Comparison of ENCODE assay signal across 26 cellular contexts in genomic region chr1:79431341-79431740, GRCh38.
DNase-seq lines count a peak whose midpoint lies in the region; ATAC-seq and TF ChIP-seq lines count a peak whose summit lies in the region.
"Had no signal": no experiment of that assay in that cellular context is flagged by ENCODE, and none has a peak within 500 bp of the region (broad histone marks: within the 10 kb centered on the region; RNA-seq: fewer than 3 reads in every experiment).

No MANE protein-coding gene starts in this region.

- H3K4me3 Mint-ChIP-seq in CD8-positive, alpha-beta T cell, result no peak overlapping the region
- no peak overlapping the region for H3K4me3 Mint-ChIP-seq in activated naive CD8-positive, alpha-beta T cell treated with anti-CD3 and anti-CD28 coated beads for 36 hours
- H3K4me3 Mint-ChIP-seq: CD8-positive, alpha-beta memory T cell had no signal

- no peaks in the 10 kb centered on the region for H3K9me3 ChIP-seq in A673 (ENCODE audit: low read depth, low read length, poor library complexity, severe bottlenecking)
- H3K9me3 ChIP-seq in CD8-positive, alpha-beta T cell (ENCODE audit: low read length), result no peaks in the 10 kb centered on the region
- H3K9me3 ChIP-seq: HAP-1, SJSA1 had no signal

- no TSS peak for BruUV-seq in A673 (replicated peaks; lab: Mats Ljungman, UMichigan)

- H3K36me3 ChIP-seq in A673 (ENCODE audit: insufficient read depth, low read length, poor library complexity, severe bottlenecking), result no peaks in the 10 kb centered on the region
- no peaks in the 10 kb centered on the region for H3K36me3 ChIP-seq in CD8-positive, alpha-beta T cell (ENCODE audit: insufficient read depth, low read length)
- H3K36me3 ChIP-seq: HAP-1, SJSA1 had no signal

- CTCF ChIA-PET in A673 (lab: Charles Lee), result no interaction called here
- CTCF ChIA-PET in CD8-positive, alpha-beta T cell (lab: Charles Lee), result no interaction called here

- no peaks in the 10 kb centered on the region for H3K36me3 Mint-ChIP-seq in CD8-positive, alpha-beta T cell
- no peaks in the 10 kb centered on the region for H3K36me3 Mint-ChIP-seq in activated naive CD8-positive, alpha-beta T cell treated with anti-CD3 and anti-CD28 coated beads for 36 hours
- H3K36me3 Mint-ChIP-seq: CD8-positive, alpha-beta memory T cell had no signal

- H3K27me3 ChIP-seq in A673 (replicated peaks; ENCODE audit: insufficient read depth, low read depth, low read length, poor library complexity), result no peaks in the 10 kb centered on the region
- no peaks in the 10 kb centered on the region for H3K27me3 ChIP-seq in CD8-positive, alpha-beta T cell (ENCODE audit: insufficient read depth, low read length)
- H3K27me3 ChIP-seq: SJSA1 had no signal

- intact Hi-C loops in A673 (cut with micrococcal nuclease; ENCODE audit: unreplicated experiment), result no loop called here
- intact Hi-C loops in CD8-positive, alpha-beta T cell (cut with DNase I, micrococcal nuclease), result no loop called here

- H3K4me1 Mint-ChIP-seq in CD8-positive, alpha-beta T cell (ENCODE audit: low read depth), result no peaks in the 10 kb centered on the region
- H3K4me1 Mint-ChIP-seq in activated naive CD8-positive, alpha-beta T cell treated with anti-CD3 and anti-CD28 coated beads for 36 hours, result no peaks in the 10 kb centered on the region
- H3K4me1 Mint-ChIP-seq: CD8-positive, alpha-beta memory T cell had no signal

- DNase-seq in A673 (ENCODE audit: low spot score) (peak; percentile 87), COLO829 (ENCODE audit: low spot score) (peak; percentile 17), SK-MEL-5 (ENCODE audit: low read depth, low spot score) (peak; percentile 16), foreskin melanocyte (peak; percentile 54), UCSD-AML1 (lab: John Stamatoyannopoulos, UW; ENCODE audit: unreplicated experiment) (no peak)
- no peak for DNase-seq in CD8-positive, alpha-beta T cell
- no peak for DNase-seq in activated naive CD8-positive, alpha-beta T cell treated with anti-CD3 and anti-CD28 coated beads for 36 hours
- DNase-seq: AML-193; Calu3; CD8-positive, alpha-beta memory T cell; GOT3; NCI-H1092; NCI-H1417 treated with DMSO at 0.1 percent for 48 hours; NCI-H1694 treated with DMSO at 0.1 percent for 48 hours; NCI-H2081; NCI-H2171; NCI-H226; NCI-H510A treated with DMSO at 0.1 percent for 48 hours; NCI-H748 treated with DMSO at 0.1 percent for 48 hours; NK-92 treated with Interleukin-12 subunit alpha and Interleukin-12 subunit beta, amount 100 ng/mL, for 24 hours; PC-9; Right ventricle myocardium superior had no signal

- no peak for ATAC-seq in HG03108 (IDR thresholded peaks at IDR 0.05; ENCODE audit: unreplicated experiment)
- no peak for ATAC-seq in CD8-positive, alpha-beta T cell

- no peak overlapping the region for H3K27ac Mint-ChIP-seq in CD8-positive, alpha-beta T cell
- H3K27ac Mint-ChIP-seq in activated naive CD8-positive, alpha-beta T cell treated with anti-CD3 and anti-CD28 coated beads for 36 hours, result no peak overlapping the region
- H3K27ac Mint-ChIP-seq: CD8-positive, alpha-beta memory T cell had no signal

- H3K27ac ChIP-seq in A673 (ENCODE audit: low read depth, low read length, poor library complexity, severe bottlenecking), result peak overlapping the region; percentile 56
- H3K27ac ChIP-seq in CD8-positive, alpha-beta T cell (ENCODE audit: low read depth, low read length), result no peak overlapping the region
- H3K27ac ChIP-seq: C4-2B, PC-9, SJSA1 had no signal

- POLR2A ChIA-PET in A673 (lab: Charles Lee; ENCODE audit: low non-redundant PET), result no interaction called here
- POLR2A ChIA-PET in CD8-positive, alpha-beta T cell (lab: Charles Lee), result no interaction called here

- no peak for TF ChIP-seq CTCF in A673 (conservative IDR thresholded peaks at IDR 0.05; ENCODE audit: low read depth, low read length)
- TF ChIP-seq CTCF in CD8-positive, alpha-beta T cell (IDR thresholded peaks at IDR 0.05), result no peak

- peaks cover 20% of the 10 kb centered on the region for H3K4me1 ChIP-seq in A673 (ENCODE audit: insufficient read depth, low read length, poor library complexity, severe bottlenecking)
- no peaks in the 10 kb centered on the region for H3K4me1 ChIP-seq in CD8-positive, alpha-beta T cell (ENCODE audit: insufficient read depth, low read length)
- H3K4me1 ChIP-seq: HAP-1, SJSA1 had no signal

- no peaks in the 10 kb centered on the region for H3K27me3 Mint-ChIP-seq in CD8-positive, alpha-beta T cell (ENCODE audit: low read depth)
- no peaks in the 10 kb centered on the region for H3K27me3 Mint-ChIP-seq in activated naive CD8-positive, alpha-beta T cell treated with anti-CD3 and anti-CD28 coated beads for 36 hours
- H3K27me3 Mint-ChIP-seq: CD8-positive, alpha-beta memory T cell had no signal

- H3K4me3 ChIP-seq in A673 (ENCODE audit: low read depth, low read length, poor library complexity, severe bottlenecking), result no peak overlapping the region
- no peak overlapping the region for H3K4me3 ChIP-seq in CD8-positive, alpha-beta T cell (ENCODE audit: low read depth, low read length)
- H3K4me3 ChIP-seq: HAP-1, PC-9, SJSA1 had no signal

- H3K9me3 Mint-ChIP-seq in CD8-positive, alpha-beta T cell, result no peaks in the 10 kb centered on the region
- H3K9me3 Mint-ChIP-seq in activated naive CD8-positive, alpha-beta T cell treated with anti-CD3 and anti-CD28 coated beads for 36 hours, result no peaks in the 10 kb centered on the region

- in situ Hi-C loops in SK-MEL-5 (cut with HindIII; ENCODE audit: low pct_unique_long_range_greater_than_20kb, low sequenced_read_pairs), result no loop called here

Comparison
In these comparisons a context has a peak if more than half of its experiments do, and no peak if none do; other contexts are left out.
1. DNase-seq: peak in A673 (single experiment), COLO829 (single experiment), SK-MEL-5 (single experiment) and foreskin melanocyte (single experiment); none in UCSD-AML1 (single experiment), CD8-positive, alpha-beta T cell (0 of 7) and activated naive CD8-positive, alpha-beta T cell treated with anti-CD3 and anti-CD28 coated beads for 36 hours (single experiment).